In genomic region chr15:69469467-69470191, GRCh38 we compare ENCODE assay signal across 13 cellular contexts. TPM values are rescaled to one million over a fixed set of nuclear protein-coding genes. Genes with fewer than 3 reads are reported as not detected.
DNase-seq lines count a peak whose midpoint lies in the region; FAIRE-seq and TF ChIP-seq lines count a peak whose summit lies in the region.
"Had no signal": no experiment of that assay in that cellular context is flagged by ENCODE, and none has a peak within 500 bp of the region (broad histone marks: within the 10 kb centered on the region; RNA-seq: fewer than 3 reads in every experiment).

No MANE protein-coding gene starts in this region.

- H3K4me2 ChIP-seq in neuronal stem cell (ENCODE audit: insufficient read depth, low read length, poor library complexity, severe bottlenecking): no peak overlapping the region

- H4K91ac ChIP-seq in neuronal stem cell (ENCODE audit: low read depth, low read length, poor library complexity): no peak overlapping the region

- H3K9me3 ChIP-seq in KOPT-K1 (ENCODE audit: insufficient read depth, low read length, poor library complexity, severe bottlenecking) (no peaks in the 10 kb centered on the region), neuronal stem cell (replicated peaks in 1 of 2; ENCODE audit: control insufficient read depth in 2 of 2, insufficient read depth in 1 of 2, low read depth in 1 of 2, low read length in 2 of 2) (no peaks in the 10 kb centered on the region)
- H3K9me3 ChIP-seq: gastrocnemius medialis, prostate gland, transverse colon had no signal

- intact Hi-C loops in Calu3 (cut with micrococcal nuclease; ENCODE audit: unreplicated experiment): loop anchor here (10.0 kb wide), 1 partner anchor 515 kb away; no protein-coding TSS in a partner anchor

- TF ChIP-seq CTCF in Calu3 (IDR thresholded peaks at IDR 0.05; ENCODE audit: unreplicated experiment) (no peak), bronchial epithelial cell (IDR thresholded peaks at IDR 0.05; ENCODE audit: insufficient read depth, low read length, severe bottlenecking) (no peak)

- H2AK5ac ChIP-seq in neuronal stem cell (ENCODE audit: low read depth, low read length): peak overlapping the region; percentile 6

- H3K4me1 ChIP-seq in neuronal stem cell (ENCODE audit: control insufficient read depth in 2 of 2, insufficient read depth in 1 of 2, low read depth in 1 of 2, low read length in 2 of 2): peaks cover 0 to 2% of the 10 kb centered on the region in 2 donors
- H3K4me1 ChIP-seq: gastrocnemius medialis had no signal

- peak overlapping the region; percentile 7 for H2BK15ac ChIP-seq in neuronal stem cell (ENCODE audit: low read length)

- H2BK5ac ChIP-seq in neuronal stem cell (ENCODE audit: low read length): peak overlapping the region; percentile 71

- H3K36me3 ChIP-seq in KOPT-K1 (ENCODE audit: insufficient read depth, low read length) (no peaks in the 10 kb centered on the region), bronchial epithelial cell (ENCODE audit: control insufficient read depth, insufficient read depth, low read length) (no peaks in the 10 kb centered on the region), neuronal stem cell (replicated peaks in 1 of 2; ENCODE audit: control insufficient read depth in 2 of 2, insufficient read depth in 2 of 2, low read length in 2 of 2) (no peaks in the 10 kb centered on the region)
- H3K36me3 ChIP-seq: gastrocnemius medialis, prostate gland, transverse colon had no signal

- BruUV-seq in Calu3 (replicated peaks; lab: Mats Ljungman, UMichigan): no TSS peak

- CTCF ChIA-PET in Calu3 (lab: Charles Lee): no interaction called here

- H3K14ac ChIP-seq in neuronal stem cell (ENCODE audit: low read length): no peak overlapping the region

- no peaks in the 10 kb centered on the region for H3K79me1 ChIP-seq in neuronal stem cell (ENCODE audit: low read depth, low read length)

- no peak for DNase-seq in Calu3
- peak; percentile 74 for DNase-seq in bronchial epithelial cell (ENCODE audit: low read depth)
- DNase-seq in neuronal stem cell (ENCODE audit: low spot score): no peak
- no peak for DNase-seq in DMS53 (lab: John Stamatoyannopoulos, UW)
- no peak for DNase-seq in DMS79 (lab: John Stamatoyannopoulos, UW)
- no peak for DNase-seq in NCI-H748 (lab: John Stamatoyannopoulos, UW; ENCODE audit: unreplicated experiment)
- DNase-seq: cortex of kidney, gastrocnemius medialis, NCI-H1105 treated with DMSO at 0.1 percent for 48 hours, transverse colon had no signal

- H4K8ac ChIP-seq in neuronal stem cell (ENCODE audit: low read depth, low read length): peak overlapping the region; percentile 25

- H3K4ac ChIP-seq in neuronal stem cell (ENCODE audit: low read length): no peak overlapping the region

- H3K27ac ChIP-seq in KOPT-K1 (ENCODE audit: low read depth, low read length, poor library complexity, severe bottlenecking) (peak overlapping the region; percentile 47), neuronal stem cell (replicated peaks; ENCODE audit: low read length) (no peak overlapping the region)
- H3K27ac ChIP-seq: gastrocnemius medialis had no signal

- H3K4me3 ChIP-seq in bronchial epithelial cell (ENCODE audit: low read depth, low read length) (no peak overlapping the region), neuronal stem cell (ENCODE audit: low read length in 2 of 2) (no peak overlapping the region)
- H3K4me3 ChIP-seq: gastrocnemius medialis, lung, prostate gland, transverse colon had no signal

- H3K4me3 Mint-ChIP-seq in Calu3 (ENCODE audit: low read depth, unreplicated experiment): no peak overlapping the region

- peak overlapping the region; percentile 75 for H2BK12ac ChIP-seq in neuronal stem cell (ENCODE audit: low read length)

- H3K18ac ChIP-seq in neuronal stem cell (ENCODE audit: low read length): peak overlapping the region; percentile 1

- peak overlapping the region; percentile 89 for H3K27ac Mint-ChIP-seq in Calu3 (ENCODE audit: unreplicated experiment)

- H3K27me3 ChIP-seq in bronchial epithelial cell (ENCODE audit: control insufficient read depth, insufficient read depth, low read length): no peaks in the 10 kb centered on the region
- peaks cover 0 to 22% (median 0%) of the 10 kb centered on the region in 3 experiments for H3K27me3 ChIP-seq in neuronal stem cell (ENCODE audit: control insufficient read depth in 3 of 3, insufficient read depth in 3 of 3, low read depth in 1 of 3, low read length in 3 of 3)
- H3K27me3 ChIP-seq: gastrocnemius medialis, transverse colon had no signal

- H3K36me3 Mint-ChIP-seq in Calu3 (ENCODE audit: insufficient read depth, unreplicated experiment): peaks cover 8% of the 10 kb centered on the region

- no peak overlapping the region for H3K9ac ChIP-seq in neuronal stem cell (ENCODE audit: low read depth, low read length, poor library complexity)

- WGBS in neuronal stem cell (ENCODE audit: extremely low coverage in 2 of 2, insufficient read length in 2 of 2, insufficient replicate concordance in 1 of 2), 2 donors: no CpG with 5 or more reads among the region's 8 CpGs

- H2BK120ac ChIP-seq in neuronal stem cell (ENCODE audit: low read depth, low read length): no peak overlapping the region

- H3K9me3 Mint-ChIP-seq in Calu3 (ENCODE audit: low read depth, unreplicated experiment): no peaks in the 10 kb centered on the region

- FAIRE-seq in bronchial epithelial cell (lab: Jason Lieb, UNC): peak; percentile 23

- H3K4me1 Mint-ChIP-seq in Calu3 (ENCODE audit: low read depth, unreplicated experiment): peaks cover 46% of the 10 kb centered on the region

- H3K27me3 Mint-ChIP-seq in Calu3 (ENCODE audit: unreplicated experiment): no peaks in the 10 kb centered on the region

- H2AFZ ChIP-seq in neuronal stem cell (ENCODE audit: low read length): no peak overlapping the region

- H3K23ac ChIP-seq in neuronal stem cell (ENCODE audit: low read depth, low read length, poor library complexity): peak overlapping the region; percentile 5

RNA-seq across cellular contexts. Expression of gene RPLP1, which starts 17.0 kb away (rescaled TPM):
- total RNA-seq in Calu3 (2022) (1,386 and 1,535 TPM in 2 replicates), bronchial epithelial cell (47.4 and 57.4 TPM in 2 replicates)
- polyA plus RNA-seq in neuronal stem cell (2013, experiment 1 of 2): 3,764 TPM
- 3,897 TPM for polyA plus RNA-seq in neuronal stem cell (2013, experiment 2 of 2)

RNA-seq across cellular contexts. Expression of gene KIF23, which starts 55.5 kb away (rescaled TPM):
- total RNA-seq in Calu3 (2022): 71.8 and 108 TPM in 2 replicates
- 3.7 and 7.3 TPM in 2 replicates for total RNA-seq in bronchial epithelial cell
- 46.3 TPM for polyA plus RNA-seq in neuronal stem cell (2013, experiment 1 of 2)
- 44.5 TPM for polyA plus RNA-seq in neuronal stem cell (2013, experiment 2 of 2)

Comparison
In these comparisons a context has a peak if more than half of its experiments do, and no peak if none do; other contexts are left out.
1. RNA of gene RPLP1, which starts 17.0 kb away (total RNA-seq): 1,386 to 1,535 TPM in Calu3; 47.4 to 57.4 TPM in bronchial epithelial cell; every median in the first group is over 10 times any median in the second.